In the genomic region with DNA sequence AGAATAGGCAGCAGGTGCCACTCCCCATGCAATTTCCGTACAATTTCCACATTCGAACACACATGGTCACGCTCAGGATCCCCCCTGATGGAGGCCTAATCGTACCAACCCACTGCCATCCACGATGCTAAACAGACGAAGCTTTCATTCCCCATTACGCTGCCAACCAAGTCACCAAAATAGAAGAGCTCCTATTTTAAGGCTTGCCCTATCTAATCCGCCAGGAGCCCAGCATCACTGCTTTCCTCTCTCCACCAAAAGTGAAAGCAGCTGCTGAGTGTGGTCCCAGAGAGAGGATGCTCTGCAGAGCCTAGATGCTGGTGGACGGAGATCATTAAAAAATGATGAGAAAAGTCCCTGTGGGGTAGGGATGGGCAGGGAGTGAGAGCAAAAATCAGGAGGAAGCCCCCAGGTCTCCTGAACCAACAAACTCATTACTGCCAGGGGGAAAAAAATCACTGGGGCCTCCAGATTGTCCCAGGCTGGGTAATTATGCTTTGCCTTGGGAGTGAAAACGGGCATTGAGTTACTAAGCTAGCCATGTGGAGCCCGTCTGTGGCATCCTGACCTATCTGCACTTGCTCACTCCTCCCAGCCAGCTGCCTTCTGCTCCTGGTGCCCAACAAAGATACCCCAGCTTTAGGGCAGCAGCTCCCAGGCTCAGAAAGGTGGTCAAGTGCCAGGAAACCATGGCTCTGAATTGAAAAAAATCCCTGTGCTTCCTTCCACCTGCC, we compare ENCODE assay signal across 18 cellular contexts. TPM values are rescaled to one million over a fixed set of nuclear protein-coding genes. Genes with fewer than 3 reads are reported as not detected.
DNase-seq lines count a peak whose midpoint lies in the region; ATAC-seq and TF ChIP-seq lines count a peak whose summit lies in the region.
"Had no signal": no experiment of that assay in that cellular context is flagged by ENCODE, and none has a peak within 500 bp of the region (broad histone marks: within the 10 kb centered on the region; RNA-seq: fewer than 3 reads in every experiment).

No MANE protein-coding gene starts in this region.

- H3K79me2 ChIP-seq in SK-N-SH (ENCODE audit: insufficient read depth), result no peaks in the 10 kb centered on the region

- H3K4me1 ChIP-seq in SK-N-SH (ENCODE audit: control insufficient read depth in 1 of 2, insufficient read depth in 2 of 2, low read depth in 1 of 2, low read length in 1 of 2), result peaks cover 0 to 16% of the 10 kb centered on the region in 2 experiments; a peak in 1 of 4 replicates
- H3K4me1 ChIP-seq: A549 had no signal

- TF ChIP-seq EP300 in SK-N-SH (IDR thresholded peaks at IDR 0.05; ENCODE audit: borderline replicate concordance in 1 of 2, low read depth in 1 of 2, low read length in 1 of 2), result peak in 1 of 2 experiments; percentile 8; a peak in 1 of 4 replicates

- peak overlapping the region; percentile 90 for H3K27ac Mint-ChIP-seq in glutamatergic neuron (ENCODE audit: unreplicated experiment)
- H3K27ac Mint-ChIP-seq: CD14-positive monocyte, IgD-negative memory B cell had no signal

- H3K27ac ChIP-seq in SK-N-SH (ENCODE audit: low read depth in 2 of 2, low read length in 1 of 2), result peak overlapping the region in 1 of 2 experiments; percentile 23; a peak in 1 of 4 replicates
- H3K27ac ChIP-seq: A549 had no signal

- no peak overlapping the region for H3K4me3 ChIP-seq in SK-N-SH (ENCODE audit: low read depth in 2 of 2, low read length in 1 of 2)
- H3K4me3 ChIP-seq: A549, GM12878 had no signal

- H2AFZ ChIP-seq in SK-N-SH (ENCODE audit: low read depth), result no peak overlapping the region

- H3K27me3 ChIP-seq in SK-N-SH (ENCODE audit: insufficient read depth), result no peaks in the 10 kb centered on the region

- H3K4me2 ChIP-seq in SK-N-SH, result no peak overlapping the region
- H3K4me2 ChIP-seq: A549 had no signal

- 74% methylated on average over 10 of the region's 11 CpGs for WGBS in SK-N-SH (ENCODE audit: low lambda C conversion rate)

- peak overlapping the region; percentile 62 for H3K4me3 Mint-ChIP-seq in glutamatergic neuron (ENCODE audit: unreplicated experiment)
- H3K4me3 Mint-ChIP-seq: CD14-positive monocyte, IgD-negative memory B cell had no signal

- H3K4me1 Mint-ChIP-seq in glutamatergic neuron (ENCODE audit: low read depth, unreplicated experiment), result peaks cover 21% of the 10 kb centered on the region
- H3K4me1 Mint-ChIP-seq: CD14-positive monocyte had no signal

- no peaks in the 10 kb centered on the region for H3K36me3 ChIP-seq in SK-N-SH (replicated peaks in 1 of 2; ENCODE audit: control insufficient read depth in 1 of 2, insufficient read depth in 2 of 2, low read length in 1 of 2)

- no peaks in the 10 kb centered on the region for H3K9me2 ChIP-seq in SK-N-SH

- peak; percentile 47 for DNase-seq in SK-N-SH
- peak; percentile 52 to 79 for DNase-seq in NCI-H524 (lab: John Stamatoyannopoulos, UW)
- DNase-seq in glutamatergic neuron, result no peak
- DNase-seq in superior temporal gyrus (ENCODE audit: extremely low spot score), result peak; percentile 52
- no peak for DNase-seq in activated CD4-positive, alpha-beta T cell treated with anti-CD3 and anti-CD28 coated beads, Interleukin-2, amount 50 U/mL, for 48 hours
- DNase-seq in effector CD4-positive, alpha-beta T cell, result no peak
- DNase-seq: COR-L47, NCI-H1930, NCI-H345, NCI-H748 treated with DMSO at 0.1 percent for 48 hours, SHP77 had no signal

- POLR2A ChIA-PET in SK-N-SH (lab: Yijun Ruan, JAX), result interaction anchor here (0.9 to 1.0 kb wide), 2 partner anchors 17 to 39 kb away, joined by 3 read pairs; no protein-coding TSS in a partner anchor

- peaks cover 8% of the 10 kb centered on the region for H3K27me3 Mint-ChIP-seq in glutamatergic neuron (ENCODE audit: unreplicated experiment)

- H3K9ac ChIP-seq in SK-N-SH, result no peak overlapping the region

- no peak for TF ChIP-seq CTCF in SK-N-SH (IDR thresholded peaks at IDR 0.05)
- no peak for TF ChIP-seq CTCF in glutamatergic neuron (IDR thresholded peaks at IDR 0.05; ENCODE audit: partially characterized antibody, unreplicated experiment)

- no peaks in the 10 kb centered on the region for H3F3A ChIP-seq in SK-N-SH (replicated peaks; ENCODE audit: insufficient read depth)

- no peaks in the 10 kb centered on the region for H3K9me3 ChIP-seq in SK-N-SH
- H3K9me3 ChIP-seq: A549 had no signal

- no peak for TF ChIP-seq RAD21 in SK-N-SH (IDR thresholded peaks at IDR 0.05; ENCODE audit: low read length)

- CTCF ChIA-PET in SK-N-SH (lab: Yijun Ruan, JAX), result interaction anchor here (0.9 to 5.6 kb wide), 8 partner anchors 9 to 476 kb away, joined by 3 to 18 read pairs (median 4); no protein-coding TSS in a partner anchor

- H4K20me1 ChIP-seq in SK-N-SH (ENCODE audit: insufficient read depth), result no peaks in the 10 kb centered on the region

- H3K36me3 Mint-ChIP-seq in glutamatergic neuron (ENCODE audit: unreplicated experiment), result no peaks in the 10 kb centered on the region
- H3K36me3 Mint-ChIP-seq: CD14-positive monocyte had no signal

- no peak for ATAC-seq in SK-N-SH treated with all-trans-retinoic acid at 6 μM for 48 hours
- ATAC-seq in GM19455 (IDR thresholded peaks at IDR 0.05; ENCODE audit: unreplicated experiment), result no peak
- ATAC-seq: GM12878, Panc1 had no signal

- peaks cover 7% of the 10 kb centered on the region for H3K9me3 Mint-ChIP-seq in glutamatergic neuron (ENCODE audit: unreplicated experiment)

TF ChIP-seq in SK-N-SH, 30 proteins besides CTCF, POLR2A, EP300 and RAD21 (continues in another document):
- no peak for TF ChIP-seq SIN3A (IDR thresholded peaks at IDR 0.05; ENCODE audit: borderline replicate concordance, low read depth, low read length)
- TF ChIP-seq TEAD4 (IDR thresholded peaks at IDR 0.05; ENCODE audit: borderline replicate concordance, insufficient read depth), result no peak
- TF ChIP-seq RCOR1 (IDR thresholded peaks at IDR 0.05; ENCODE audit: low read length), result no peak
- TF ChIP-seq RFX5 (IDR thresholded peaks at IDR 0.05; ENCODE audit: low read length), result no peak
- no peak for TF ChIP-seq TCF12 (IDR thresholded peaks at IDR 0.05)
- TF ChIP-seq REST (IDR thresholded peaks at IDR 0.05; ENCODE audit: low read depth, low read length), result no peak

TF ChIP-seq in SK-N-SH treated with all-trans-retinoic acid at 6 μM for 48 hours, 23 proteins besides CTCF, POLR2A, EP300 and RAD21:
- TF ChIP-seq SNAI2 (CRISPR knock-in tag; IDR thresholded peaks at IDR 0.05) (no peak), ZC3H10 (CRISPR knock-in tag; IDR thresholded peaks at IDR 0.05) (no peak), ESRRG (CRISPR knock-in tag; IDR thresholded peaks at IDR 0.05) (no peak), ZNF70 (CRISPR knock-in tag; IDR thresholded peaks at IDR 0.05) (no peak)
TF ChIP-seq in SK-N-SH treated with all-trans-retinoic acid at 6 μM for 48 hours: peak in this region for 0.

RNA-seq across cellular contexts. Expression of gene HSPA12A, which starts 43.1 kb away (rescaled TPM):
- 2.9 and 3.3 TPM in 2 replicates for polyA plus RNA-seq in SK-N-SH (2012; rRNA removed)
- polyA plus RNA-seq in SK-N-SH (2012; cell fraction: cytosol; rRNA removed), result 2.3 and 2.7 TPM in 2 replicates
- 8.3 and 9.2 TPM in 2 replicates for polyA plus RNA-seq in SK-N-SH (2012; cell fraction: nucleus; rRNA removed)
- 75.0 TPM for total RNA-seq in glutamatergic neuron (ENCODE audit: unreplicated experiment)
- polyA plus RNA-seq: CD14-positive monocyte had no signal

Comparison
In these comparisons a context has a peak if more than half of its experiments do, and no peak if none do; other contexts are left out.
1. DNase-seq: peak in SK-N-SH (single experiment), NCI-H524 (2 of 2) and superior temporal gyrus (single experiment); none in glutamatergic neuron (single experiment), activated CD4-positive, alpha-beta T cell treated with anti-CD3 and anti-CD28 coated beads, Interleukin-2, amount 50 U/mL, for 48 hours (0 of 2) and effector CD4-positive, alpha-beta T cell (single experiment).